ENCODE assay signal across 20 cellular contexts in genomic region chr20:21157006-21157405, GRCh38. TPM values are rescaled to one million over a fixed set of nuclear protein-coding genes. Genes with fewer than 3 reads are reported as not detected.
A peak's percentile ranks its signal among the peaks of the same experiment; 100 is the strongest.
DNase-seq lines count a peak whose midpoint lies in the region; ATAC-seq and TF ChIP-seq lines count a peak whose summit lies in the region.
"Had no signal": no experiment of that assay in that cellular context is flagged by ENCODE, and none has a peak within 500 bp of the region (broad histone marks: within the 10 kb centered on the region; RNA-seq: fewer than 3 reads in every experiment).

No MANE protein-coding gene starts in this region.

- H3K9me3 Mint-ChIP-seq in GM23338 = no peaks in the 10 kb centered on the region
- no peaks in the 10 kb centered on the region for H3K9me3 Mint-ChIP-seq in T-helper 2 cell treated with Interferon-gamma antibody and Interleukin-4, amounts not matched to agents 5 μg/mL and 100 μg/mL, for 36 hours
- H3K9me3 Mint-ChIP-seq: CD8-positive, alpha-beta memory T cell had no signal

- no peaks in the 10 kb centered on the region for H3K27me3 Mint-ChIP-seq in GM23338 (ENCODE audit: insufficient read depth, low read depth, poor library complexity)
- no peaks in the 10 kb centered on the region for H3K27me3 Mint-ChIP-seq in T-helper 2 cell treated with Interferon-gamma antibody and Interleukin-4, amounts not matched to agents 5 μg/mL and 100 μg/mL, for 36 hours (ENCODE audit: low read depth)
- H3K27me3 Mint-ChIP-seq: CD4-positive, alpha-beta T cell; CD8-positive, alpha-beta memory T cell had no signal

- H3K9me2 ChIP-seq in GM23338 (ENCODE audit: insufficient read depth) (no peaks in the 10 kb centered on the region), PC-9 (ENCODE audit: insufficient read depth) (no peaks in the 10 kb centered on the region)

- H3K36me3 ChIP-seq in GM23338 (ENCODE audit: insufficient read depth) = no peaks in the 10 kb centered on the region; the same call in none of the 2 replicates
- H3K36me3 ChIP-seq in KOPT-K1 (ENCODE audit: insufficient read depth, low read length) = peaks cover 2% of the 10 kb centered on the region; the same call in 1 of the 2 replicates
- H3K36me3 ChIP-seq in muscle layer of colon (ENCODE audit: insufficient read depth, low read length) = peaks cover 5% of the 10 kb centered on the region
- H3K36me3 ChIP-seq in transverse colon = no peaks in the 10 kb centered on the region
- H3K36me3 ChIP-seq in heart right ventricle = peaks cover 0 to 14% (median 0%) of the 10 kb centered on the region in 9 donors
- H3K36me3 ChIP-seq in PC-9 (ENCODE audit: low read depth) = no peaks in the 10 kb centered on the region
- H3K36me3 ChIP-seq: BE2C had no signal

- no peak overlapping the region for H3K27ac Mint-ChIP-seq in GM23338
- H3K27ac Mint-ChIP-seq in T-helper 2 cell treated with Interferon-gamma antibody and Interleukin-4, amounts not matched to agents 5 μg/mL and 100 μg/mL, for 36 hours = no peak overlapping the region
- H3K27ac Mint-ChIP-seq: CD14-positive monocyte; CD4-positive, alpha-beta T cell had no signal

- H3K4me3 Mint-ChIP-seq in GM23338 = no peak overlapping the region
- no peak overlapping the region for H3K4me3 Mint-ChIP-seq in T-helper 2 cell treated with Interferon-gamma antibody and Interleukin-4, amounts not matched to agents 5 μg/mL and 100 μg/mL, for 36 hours
- H3K4me3 Mint-ChIP-seq: CD14-positive monocyte; CD4-positive, alpha-beta T cell; CD8-positive, alpha-beta memory T cell had no signal

- BruUV-seq in PC-9 (replicated peaks; lab: Mats Ljungman, UMichigan) = no TSS peak

- no peak overlapping the region for H3K4me3 ChIP-seq in GM23338
- no peak overlapping the region for H3K4me3 ChIP-seq in muscle layer of colon (ENCODE audit: low read depth in 1 of 2, low read length in 2 of 2)
- no peak overlapping the region for H3K4me3 ChIP-seq in transverse colon
- no peak overlapping the region for H3K4me3 ChIP-seq in heart right ventricle
- H3K4me3 ChIP-seq in PC-9 = no peak overlapping the region
- H3K4me3 ChIP-seq: A549; BLaER1 treated with 17β-estradiol and CSF1 and Interleukin-3, amounts not matched to agents 10 nM and 100 nM had no signal

- H3K27ac ChIP-seq in GM23338 (ENCODE audit: low read depth) (0 out of 2 replicates have a peak overlapping the region, but pooled peaks have one; percentile 66), KOPT-K1 (ENCODE audit: low read depth, low read length, poor library complexity, severe bottlenecking) (peak overlapping the region; percentile 21), muscle layer of colon (ENCODE audit: low read depth, low read length) (peak overlapping the region; percentile 67), transverse colon (peak overlapping the region; percentile 55 to 77 (median 64)), heart right ventricle (no peak overlapping the region), PC-9 (no peak overlapping the region)
- H3K27ac ChIP-seq: A549; BLaER1 treated with 17β-estradiol and CSF1 and Interleukin-3, amounts not matched to agents 10 nM and 100 nM had no signal

- no peak for TF ChIP-seq EP300 in transverse colon (IDR thresholded peaks at IDR 0.05; ENCODE audit: low read depth)

- H2AFZ ChIP-seq in GM23338 (no peak overlapping the region), PC-9 (no peak overlapping the region)

- peaks cover 18% of the 10 kb centered on the region for H3K36me3 Mint-ChIP-seq in GM23338 (ENCODE audit: low read depth)
- peaks cover 8% of the 10 kb centered on the region for H3K36me3 Mint-ChIP-seq in T-helper 2 cell treated with Interferon-gamma antibody and Interleukin-4, amounts not matched to agents 5 μg/mL and 100 μg/mL, for 36 hours (ENCODE audit: low read depth)

- no peaks in the 10 kb centered on the region for H4K20me1 ChIP-seq in GM23338 (replicated peaks; ENCODE audit: insufficient read depth)
- H4K20me1 ChIP-seq in PC-9 (ENCODE audit: insufficient read depth) = no peaks in the 10 kb centered on the region; the same call in 1 of the 2 replicates
- H4K20me1 ChIP-seq: BLaER1 treated with 17β-estradiol and CSF1 and Interleukin-3, amounts not matched to agents 10 nM and 100 nM had no signal

- 77 to 79% methylated on average over 4 of the region's 4 CpGs for WGBS in transverse colon (ENCODE audit: low coverage in 1 of 2), 2 donors
- WGBS in heart right ventricle, 2 donors = 94 to 95% methylated on average over 4 of the region's 4 CpGs

- intact Hi-C loops in transverse colon (cut with DNase I; ENCODE audit: low total_unique reads) (no loop called here), heart right ventricle (cut with DNase I) (no loop called here), PC-9 (cut with micrococcal nuclease; ENCODE audit: unreplicated experiment) (no loop called here)

- H3K4me2 ChIP-seq in GM23338 = no peak overlapping the region
- H3K4me2 ChIP-seq in PC-9 = no peak overlapping the region
- H3K4me2 ChIP-seq: A549; BLaER1 treated with 17β-estradiol and CSF1 and Interleukin-3, amounts not matched to agents 10 nM and 100 nM had no signal

- H3K4me1 ChIP-seq in GM23338 (ENCODE audit: insufficient read depth) (peaks cover 7% of the 10 kb centered on the region; the same call in 1 of the 2 replicates), muscle layer of colon (ENCODE audit: insufficient read depth, low read length) (peaks cover 40% of the 10 kb centered on the region), transverse colon (peaks cover 0 to 12% (median 3%) of the 10 kb centered on the region in 4 donors), heart right ventricle (no peaks in the 10 kb centered on the region), PC-9 (replicated peaks; ENCODE audit: insufficient read depth) (no peaks in the 10 kb centered on the region; the same call in 1 of the 2 replicates)
- H3K4me1 ChIP-seq: A549, BE2C had no signal

- H3F3A ChIP-seq in GM23338 (replicated peaks; ENCODE audit: low read depth) (no peaks in the 10 kb centered on the region), PC-9 (ENCODE audit: insufficient read depth, low read depth) (no peaks in the 10 kb centered on the region)

- no peak overlapping the region for H3K9ac ChIP-seq in muscle layer of colon (ENCODE audit: low read length)
- H3K9ac ChIP-seq: BLaER1 treated with 17β-estradiol and CSF1 and Interleukin-3, amounts not matched to agents 10 nM and 100 nM had no signal

- H3K9me3 ChIP-seq in KOPT-K1 (ENCODE audit: insufficient read depth, low read length, poor library complexity, severe bottlenecking) (no peaks in the 10 kb centered on the region), muscle layer of colon (ENCODE audit: low read length) (no peaks in the 10 kb centered on the region), transverse colon (no peaks in the 10 kb centered on the region), heart right ventricle (peaks cover 0 to 6% (median 0%) of the 10 kb centered on the region in 11 donors), PC-9 (ENCODE audit: insufficient read depth, low read depth) (0 out of 2 replicates have a peak, but pooled peaks cover 5% of the 10 kb centered on the region)
- H3K9me3 ChIP-seq: A549, BE2C had no signal

- peaks cover 11% of the 10 kb centered on the region; the same call in 1 of the 2 replicates for H3K79me2 ChIP-seq in GM23338 (replicated peaks; ENCODE audit: insufficient read depth)
- H3K79me2 ChIP-seq in PC-9 (ENCODE audit: low read depth) = no peaks in the 10 kb centered on the region

- no peaks in the 10 kb centered on the region for H3K27me3 ChIP-seq in GM23338 (ENCODE audit: insufficient read depth)
- H3K27me3 ChIP-seq in muscle layer of colon (ENCODE audit: control insufficient read depth in 1 of 2, insufficient read depth in 2 of 2, low read length in 2 of 2) = no peaks in the 10 kb centered on the region
- no peaks in the 10 kb centered on the region for H3K27me3 ChIP-seq in transverse colon
- H3K27me3 ChIP-seq in heart right ventricle = no peaks in the 10 kb centered on the region
- no peaks in the 10 kb centered on the region for H3K27me3 ChIP-seq in PC-9 (ENCODE audit: insufficient read depth, low read depth)
- H3K27me3 ChIP-seq: BE2C; BLaER1 treated with 17β-estradiol and CSF1 and Interleukin-3, amounts not matched to agents 10 nM and 100 nM had no signal

- in situ Hi-C loops in transverse colon (cut with MboI; ENCODE audit: low pct_ligation_motif_present in 1 of 4, low pct_unique_long_range_greater_than_20kb in 1 of 4, low sequenced_read_pairs in 3 of 4) = no loop called here

- POLR2A ChIA-PET in PC-9 (lab: Charles Lee; ENCODE audit: unreplicated experiment) = no interaction called here

- no peak for TF ChIP-seq CTCF in GM23338 (conservative IDR thresholded peaks at IDR 0.05; ENCODE audit: low read depth in 2 of 2)
- TF ChIP-seq CTCF in transverse colon (IDR thresholded peaks at IDR 0.05) = no peak
- no peak for TF ChIP-seq CTCF in heart right ventricle (IDR thresholded peaks at IDR 0.05)
- TF ChIP-seq CTCF in PC-9 (conservative IDR thresholded peaks at IDR 0.05) = no peak

- peaks cover 6% of the 10 kb centered on the region; the same call in 2 of the 3 replicates for H3K4me1 Mint-ChIP-seq in GM23338
- H3K4me1 Mint-ChIP-seq in T-helper 2 cell treated with Interferon-gamma antibody and Interleukin-4, amounts not matched to agents 5 μg/mL and 100 μg/mL, for 36 hours (ENCODE audit: low read depth) = peaks cover 7% of the 10 kb centered on the region
- H3K4me1 Mint-ChIP-seq: CD14-positive monocyte; CD8-positive, alpha-beta memory T cell had no signal

- DNase-seq in GM23338 (ENCODE audit: low spot score) (no peak), transverse colon (no peak), heart right ventricle (no peak), PC-9 (no peak)
- DNase-seq in T-helper 2 cell treated with Interferon-gamma antibody and Interleukin-4, amounts not matched to agents 5 μg/mL and 100 μg/mL, for 36 hours (ENCODE audit: low spot score) = no peak
- DNase-seq: 8988T; AML-193; BE2C; CD4-positive, alpha-beta T cell; CD8-positive, alpha-beta memory T cell; DMS 273 treated with DMSO at 0.1 percent for 48 hours; DMS79; GDM1; H7 had no signal

- CTCF ChIA-PET in PC-9 (lab: Charles Lee) = no interaction called here

- ATAC-seq in GM23338 (no peak), heart right ventricle (no peak)
- ATAC-seq: A549, HCT116 had no signal

- no peak for TF ChIP-seq POLR2A in transverse colon (IDR thresholded peaks at IDR 0.05)

TF ChIP-seq in GM23338, 12 proteins besides CTCF, POLR2A, EP300 and RAD21 (continues in another document):
- TF ChIP-seq STAT1 (IDR thresholded peaks at IDR 0.05; ENCODE audit: unreplicated experiment) = no peak
- TF ChIP-seq CREB1 (CRISPR knock-in tag; IDR thresholded peaks at IDR 0.05; ENCODE audit: low read depth) = no peak
- no peak for TF ChIP-seq NANOG (IDR thresholded peaks at IDR 0.05; ENCODE audit: borderline replicate concordance)

RNA-seq across cellular contexts. Expression of gene KIZ, which starts 31.1 kb away (rescaled TPM):
- total RNA-seq in GM23338 (2014; rRNA removed; shearing (Covaris generic)) = 63.6 and 87.7 TPM in 2 replicates
- polyA plus RNA-seq in GM23338 (2016; fragmentation: Nextera tagmentation; extraction: Ambion mirVana) (52.5 and 58.3 TPM in 2 replicates), heart right ventricle (10 to 100 TPM in 1 of 2 donors, 1 to 10 TPM in 1; 8.3 to 33.9 TPM)
- total RNA-seq in transverse colon (10 to 100 TPM; 24.3 to 95.9 (median 36.9) TPM), heart right ventricle (10 to 100 TPM; 16.8 to 38.2 (median 26.5) TPM), PC-9 (2021) (17.2 and 21.5 TPM in 2 replicates)

RNA-seq across cellular contexts. Expression of gene LINC00237, which starts 50.8 kb away (rescaled TPM):
- total RNA-seq in GM23338 (2014; rRNA removed; shearing (Covaris generic)) = 0.31 TPM in 1 of 2 replicates, not detected in the other
- polyA plus RNA-seq in GM23338 (2016; fragmentation: Nextera tagmentation; extraction: Ambion mirVana) = 2.0 and 2.6 TPM in 2 replicates
- not detected for total RNA-seq in transverse colon
- total RNA-seq in heart right ventricle = not detected
- not detected for polyA plus RNA-seq in heart right ventricle
- total RNA-seq in PC-9 (2021) = not detected in 2 replicates
- total RNA-seq: CD4-positive, alpha-beta T cell; CD8-positive, alpha-beta memory T cell had no signal
- polyA plus RNA-seq: A549; CD8-positive, alpha-beta memory T cell had no signal

Comparison
In these comparisons a context has a peak if more than half of its experiments do, and no peak if none do; other contexts are left out.
1. H3K27ac ChIP-seq: peak in GM23338 (single experiment), KOPT-K1 (single experiment), muscle layer of colon (single experiment) and transverse colon (4 of 4); none in heart right ventricle (0 of 10) and PC-9 (single experiment).